ENCODE assay signal across 2 cellular contexts in the genomic region with DNA sequence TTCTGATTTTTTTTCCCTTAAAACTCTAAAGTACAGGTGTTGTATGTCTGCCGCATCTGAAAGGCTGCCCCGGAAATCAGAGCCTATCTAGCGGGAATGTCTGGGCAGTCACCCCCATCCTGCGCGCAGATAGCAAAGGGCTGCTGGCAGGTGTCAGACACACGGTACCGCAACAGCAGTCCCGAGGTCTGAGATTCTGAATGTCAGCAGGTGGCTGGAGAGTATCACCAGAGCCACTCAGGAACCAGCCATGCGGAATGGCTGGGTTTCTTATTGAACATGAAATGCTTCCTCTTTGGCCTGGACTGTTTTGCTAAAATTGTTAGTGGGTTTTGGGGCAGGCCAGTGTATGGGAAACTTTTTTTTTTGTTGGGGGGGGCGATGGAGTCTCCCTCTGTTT.
TF ChIP-seq lines count a peak whose summit lies in the region.

No MANE protein-coding gene starts in this region.

TF ChIP-seq in GM23338, 12 proteins besides CTCF, POLR2A, EP300 and RAD21 (continues in another document):
- no peak for TF ChIP-seq NANOG (IDR thresholded peaks at IDR 0.05; ENCODE audit: borderline replicate concordance)
- no peak for TF ChIP-seq CREB1 (CRISPR knock-in tag; IDR thresholded peaks at IDR 0.05; ENCODE audit: low read depth)
- TF ChIP-seq, protein P1, sequence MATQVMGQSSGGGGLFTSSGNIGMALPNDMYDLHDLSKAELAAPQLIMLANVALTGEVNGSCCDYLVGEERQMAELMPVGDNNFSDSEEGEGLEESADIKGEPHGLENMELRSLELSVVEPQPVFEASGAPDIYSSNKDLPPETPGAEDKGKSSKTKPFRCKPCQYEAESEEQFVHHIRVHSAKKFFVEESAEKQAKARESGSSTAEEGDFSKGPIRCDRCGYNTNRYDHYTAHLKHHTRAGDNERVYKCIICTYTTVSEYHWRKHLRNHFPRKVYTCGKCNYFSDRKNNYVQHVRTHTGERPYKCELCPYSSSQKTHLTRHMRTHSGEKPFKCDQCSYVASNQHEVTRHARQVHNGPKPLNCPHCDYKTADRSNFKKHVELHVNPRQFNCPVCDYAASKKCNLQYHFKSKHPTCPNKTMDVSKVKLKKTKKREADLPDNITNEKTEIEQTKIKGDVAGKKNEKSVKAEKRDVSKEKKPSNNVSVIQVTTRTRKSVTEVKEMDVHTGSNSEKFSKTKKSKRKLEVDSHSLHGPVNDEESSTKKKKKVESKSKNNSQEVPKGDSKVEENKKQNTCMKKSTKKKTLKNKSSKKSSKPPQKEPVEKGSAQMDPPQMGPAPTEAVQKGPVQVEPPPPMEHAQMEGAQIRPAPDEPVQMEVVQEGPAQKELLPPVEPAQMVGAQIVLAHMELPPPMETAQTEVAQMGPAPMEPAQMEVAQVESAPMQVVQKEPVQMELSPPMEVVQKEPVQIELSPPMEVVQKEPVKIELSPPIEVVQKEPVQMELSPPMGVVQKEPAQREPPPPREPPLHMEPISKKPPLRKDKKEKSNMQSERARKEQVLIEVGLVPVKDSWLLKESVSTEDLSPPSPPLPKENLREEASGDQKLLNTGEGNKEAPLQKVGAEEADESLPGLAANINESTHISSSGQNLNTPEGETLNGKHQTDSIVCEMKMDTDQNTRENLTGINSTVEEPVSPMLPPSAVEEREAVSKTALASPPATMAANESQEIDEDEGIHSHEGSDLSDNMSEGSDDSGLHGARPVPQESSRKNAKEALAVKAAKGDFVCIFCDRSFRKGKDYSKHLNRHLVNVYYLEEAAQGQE (IDR thresholded peaks at IDR 0.05; ENCODE audit: unreplicated experiment), result no peak
- TF ChIP-seq EZH2 (IDR thresholded peaks at IDR 0.05; ENCODE audit: low read depth, unreplicated experiment), result no peak
- TF ChIP-seq, protein P2, sequence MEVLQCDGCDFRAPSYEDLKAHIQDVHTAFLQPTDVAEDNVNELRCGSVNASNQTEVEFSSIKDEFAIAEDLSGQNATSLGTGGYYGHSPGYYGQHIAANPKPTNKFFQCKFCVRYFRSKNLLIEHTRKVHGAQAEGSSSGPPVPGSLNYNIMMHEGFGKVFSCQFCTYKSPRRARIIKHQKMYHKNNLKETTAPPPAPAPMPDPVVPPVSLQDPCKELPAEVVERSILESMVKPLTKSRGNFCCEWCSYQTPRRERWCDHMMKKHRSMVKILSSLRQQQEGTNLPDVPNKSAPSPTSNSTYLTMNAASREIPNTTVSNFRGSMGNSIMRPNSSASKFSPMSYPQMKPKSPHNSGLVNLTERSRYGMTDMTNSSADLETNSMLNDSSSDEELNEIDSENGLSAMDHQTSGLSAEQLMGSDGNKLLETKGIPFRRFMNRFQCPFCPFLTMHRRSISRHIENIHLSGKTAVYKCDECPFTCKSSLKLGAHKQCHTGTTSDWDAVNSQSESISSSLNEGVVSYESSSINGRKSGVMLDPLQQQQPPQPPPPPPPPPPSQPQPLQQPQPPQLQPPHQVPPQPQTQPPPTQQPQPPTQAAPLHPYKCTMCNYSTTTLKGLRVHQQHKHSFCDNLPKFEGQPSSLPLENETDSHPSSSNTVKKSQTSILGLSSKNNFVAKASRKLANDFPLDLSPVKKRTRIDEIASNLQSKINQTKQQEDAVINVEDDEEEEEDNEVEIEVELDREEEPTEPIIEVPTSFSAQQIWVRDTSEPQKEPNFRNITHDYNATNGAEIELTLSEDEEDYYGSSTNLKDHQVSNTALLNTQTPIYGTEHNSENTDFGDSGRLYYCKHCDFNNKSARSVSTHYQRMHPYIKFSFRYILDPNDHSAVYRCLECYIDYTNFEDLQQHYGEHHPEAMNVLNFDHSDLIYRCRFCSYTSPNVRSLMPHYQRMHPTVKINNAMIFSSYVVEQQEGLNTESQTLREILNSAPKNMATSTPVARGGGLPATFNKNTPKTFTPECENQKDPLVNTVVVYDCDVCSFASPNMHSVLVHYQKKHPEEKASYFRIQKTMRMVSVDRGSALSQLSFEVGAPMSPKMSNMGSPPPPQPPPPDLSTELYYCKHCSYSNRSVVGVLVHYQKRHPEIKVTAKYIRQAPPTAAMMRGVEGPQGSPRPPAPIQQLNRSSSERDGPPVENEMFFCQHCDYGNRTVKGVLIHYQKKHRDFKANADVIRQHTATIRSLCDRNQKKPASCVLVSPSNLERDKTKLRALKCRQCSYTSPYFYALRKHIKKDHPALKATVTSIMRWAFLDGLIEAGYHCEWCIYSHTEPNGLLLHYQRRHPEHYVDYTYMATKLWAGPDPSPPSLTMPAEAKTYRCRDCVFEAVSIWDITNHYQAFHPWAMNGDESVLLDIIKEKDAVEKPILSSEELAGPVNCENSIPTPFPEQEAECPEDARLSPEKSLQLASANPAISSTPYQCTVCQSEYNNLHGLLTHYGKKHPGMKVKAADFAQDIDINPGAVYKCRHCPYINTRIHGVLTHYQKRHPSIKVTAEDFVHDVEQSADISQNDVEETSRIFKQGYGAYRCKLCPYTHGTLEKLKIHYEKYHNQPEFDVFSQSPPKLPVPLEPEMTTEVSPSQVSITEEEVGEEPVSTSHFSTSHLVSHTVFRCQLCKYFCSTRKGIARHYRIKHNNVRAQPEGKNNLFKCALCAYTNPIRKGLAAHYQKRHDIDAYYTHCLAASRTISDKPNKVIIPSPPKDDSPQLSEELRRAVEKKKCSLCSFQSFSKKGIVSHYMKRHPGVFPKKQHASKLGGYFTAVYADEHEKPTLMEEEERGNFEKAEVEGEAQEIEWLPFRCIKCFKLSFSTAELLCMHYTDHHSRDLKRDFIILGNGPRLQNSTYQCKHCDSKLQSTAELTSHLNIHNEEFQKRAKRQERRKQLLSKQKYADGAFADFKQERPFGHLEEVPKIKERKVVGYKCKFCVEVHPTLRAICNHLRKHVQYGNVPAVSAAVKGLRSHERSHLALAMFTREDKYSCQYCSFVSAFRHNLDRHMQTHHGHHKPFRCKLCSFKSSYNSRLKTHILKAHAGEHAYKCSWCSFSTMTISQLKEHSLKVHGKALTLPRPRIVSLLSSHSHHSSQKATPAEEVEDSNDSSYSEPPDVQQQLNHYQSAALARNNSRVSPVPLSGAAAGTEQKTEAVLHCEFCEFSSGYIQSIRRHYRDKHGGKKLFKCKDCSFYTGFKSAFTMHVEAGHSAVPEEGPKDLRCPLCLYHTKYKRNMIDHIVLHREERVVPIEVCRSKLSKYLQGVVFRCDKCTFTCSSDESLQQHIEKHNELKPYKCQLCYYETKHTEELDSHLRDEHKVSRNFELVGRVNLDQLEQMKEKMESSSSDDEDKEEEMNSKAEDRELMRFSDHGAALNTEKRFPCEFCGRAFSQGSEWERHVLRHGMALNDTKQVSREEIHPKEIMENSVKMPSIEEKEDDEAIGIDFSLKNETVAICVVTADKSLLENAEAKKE (CRISPR knock-in tag; IDR thresholded peaks at IDR 0.05), result no peak
- TF ChIP-seq ZNF114 (CRISPR knock-in tag; IDR thresholded peaks at IDR 0.05), result no peak
- TF ChIP-seq ETS1 (IDR thresholded peaks at IDR 0.05), result no peak
- TF ChIP-seq JUNB (IDR thresholded peaks at IDR 0.05; ENCODE audit: unreplicated experiment), result no peak
- no peak for TF ChIP-seq STAT1 (IDR thresholded peaks at IDR 0.05; ENCODE audit: unreplicated experiment)
- TF ChIP-seq POLR2AphosphoS5 (IDR thresholded peaks at IDR 0.05; ENCODE audit: low read depth), result no peak

TF ChIP-seq in HepG2, 621 proteins besides CTCF, POLR2A, EP300 and RAD21:
- TF ChIP-seq ZFP90 (CRISPR knock-in tag; IDR thresholded peaks at IDR 0.05; ENCODE audit: borderline replicate concordance) (no peak), RFX3 (CRISPR knock-in tag; IDR thresholded peaks at IDR 0.05) (no peak), NFYC (CRISPR knock-in tag; IDR thresholded peaks at IDR 0.05) (no peak), ATF3 (CRISPR knock-in tag; IDR thresholded peaks at IDR 0.05) (no peak), ZSCAN22 (CRISPR knock-in tag; IDR thresholded peaks at IDR 0.05) (no peak), PHF20 (CRISPR knock-in tag; IDR thresholded peaks at IDR 0.05) (no peak), SPEN (CRISPR knock-in tag; IDR thresholded peaks at IDR 0.05; ENCODE audit: low read depth) (no peak), IKZF4 (CRISPR knock-in tag; IDR thresholded peaks at IDR 0.05; ENCODE audit: borderline replicate concordance, low read depth, not compliant biosample characterization) (no peak), RXRB (CRISPR knock-in tag; IDR thresholded peaks at IDR 0.05; ENCODE audit: borderline replicate concordance) (no peak), HIC2 (CRISPR knock-in tag; IDR thresholded peaks at IDR 0.05; ENCODE audit: low read depth) (no peak)
- TF ChIP-seq, protein P3, sequence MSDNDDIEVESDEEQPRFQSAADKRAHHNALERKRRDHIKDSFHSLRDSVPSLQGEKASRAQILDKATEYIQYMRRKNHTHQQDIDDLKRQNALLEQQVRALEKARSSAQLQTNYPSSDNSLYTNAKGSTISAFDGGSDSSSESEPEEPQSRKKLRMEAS (IDR thresholded peaks at IDR 0.05), result no peak
- TF ChIP-seq, protein P4, sequence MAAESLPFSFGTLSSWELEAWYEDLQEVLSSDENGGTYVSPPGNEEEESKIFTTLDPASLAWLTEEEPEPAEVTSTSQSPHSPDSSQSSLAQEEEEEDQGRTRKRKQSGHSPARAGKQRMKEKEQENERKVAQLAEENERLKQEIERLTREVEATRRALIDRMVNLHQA (CRISPR knock-in tag; IDR thresholded peaks at IDR 0.05), result no peak
